Comparison of ENCODE assay signal across 9 cellular contexts in the genomic region with DNA sequence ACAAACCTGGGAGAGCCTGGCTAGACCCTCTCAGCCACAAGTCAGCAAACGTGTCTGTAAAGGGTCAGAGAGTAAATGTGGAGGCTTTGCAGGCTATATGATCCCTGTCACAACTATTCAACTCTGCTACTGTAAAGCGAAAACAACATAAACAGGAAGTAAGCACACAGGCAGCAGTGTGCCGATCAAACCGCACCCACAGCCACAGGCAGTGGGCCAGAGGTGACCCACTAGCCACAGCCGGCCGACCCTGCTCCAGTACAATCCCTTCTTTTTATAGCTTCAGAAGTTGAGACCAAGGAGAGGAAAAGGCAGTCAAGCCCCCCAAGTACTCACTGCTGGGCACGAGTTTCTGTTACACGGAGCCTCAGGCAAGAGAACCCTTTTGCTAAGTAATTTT.
DNase-seq lines count a peak whose midpoint lies in the region; ATAC-seq, FAIRE-seq and TF ChIP-seq lines count a peak whose summit lies in the region.
"Had no signal": no experiment of that assay in that cellular context is flagged by ENCODE, and none has a peak within 500 bp of the region (broad histone marks: within the 10 kb centered on the region; RNA-seq: fewer than 3 reads in every experiment).

No MANE protein-coding gene starts in this region.

- in situ Hi-C loops in G401 (cut with HindIII; ENCODE audit: low sequenced_read_pairs), result no loop called here

- no peak overlapping the region for H2AFZ ChIP-seq in trophoblast cell (ENCODE audit: insufficient read depth, low read length, poor library complexity)

- H3K4me1 ChIP-seq in breast epithelium (peaks cover 4 to 16% of the 10 kb centered on the region in 2 donors), trophoblast cell (ENCODE audit: control insufficient read depth in 1 of 2, insufficient read depth in 2 of 2, low read length in 2 of 2) (peaks cover 29 to 36% of the 10 kb centered on the region in 2 experiments)

- H2BK12ac ChIP-seq in trophoblast cell (ENCODE audit: low read length), result peak overlapping the region; percentile 3

- H3K14ac ChIP-seq in trophoblast cell (ENCODE audit: low read length), result peak overlapping the region; percentile 29

- no CpG with 5 or more reads among the region's 8 CpGs for WGBS in trophoblast cell (ENCODE audit: extremely low coverage, insufficient coverage, insufficient read length)

- FAIRE-seq in frontal cortex (lab: Jason Lieb, UNC), result no peak

- intact Hi-C loops in breast epithelium (cut with DNase I; ENCODE audit: low total_unique reads), result loop anchor here (2.0 kb wide), 1 partner anchor 59 kb away; no protein-coding TSS in a partner anchor

- peak overlapping the region; percentile 65 for H2BK120ac ChIP-seq in trophoblast cell (ENCODE audit: insufficient read depth, low read length, poor library complexity)

- H4K8ac ChIP-seq in trophoblast cell (ENCODE audit: low read depth, low read length), result peak overlapping the region; percentile 26

- H3K27me3 ChIP-seq in breast epithelium (no peaks in the 10 kb centered on the region), trophoblast cell (ENCODE audit: insufficient read depth, low read length) (no peaks in the 10 kb centered on the region)

- H3K4ac ChIP-seq in trophoblast cell (ENCODE audit: low read depth, low read length), result no peak overlapping the region

- peaks cover 26% of the 10 kb centered on the region for H3K79me1 ChIP-seq in trophoblast cell (ENCODE audit: low read length)

- peak overlapping the region; percentile 65 to 68 for H3K27ac ChIP-seq in breast epithelium
- H3K27ac ChIP-seq in trophoblast cell (ENCODE audit: low read depth, low read length), result peak overlapping the region; percentile 87

- no peak for TF ChIP-seq POLR2A in breast epithelium (IDR thresholded peaks at IDR 0.05)

- no peak overlapping the region for H3K18ac ChIP-seq in trophoblast cell (ENCODE audit: low read length)

- DNase-seq in breast epithelium (ENCODE audit: low spot score in 2 of 2) (no peak), trophoblast cell (peak; percentile 77 to 84), G401 (ENCODE audit: low spot score) (no peak), NCI-H187 (lab: John Stamatoyannopoulos, UW) (no peak), frontal cortex (ENCODE audit: low spot score in 2 of 2) (no peak), NCI-H146 treated with DMSO at 0.1 percent for 48 hours (lab: John Stamatoyannopoulos, UW; ENCODE audit: unreplicated experiment) (no peak)
- DNase-seq: naive B cell had no signal

- no peak for TF ChIP-seq CTCF in breast epithelium (IDR thresholded peaks at IDR 0.05)

- peak overlapping the region; percentile 73 for H2BK5ac ChIP-seq in trophoblast cell (ENCODE audit: low read depth, low read length, poor library complexity)

- H3K79me2 ChIP-seq in trophoblast cell (ENCODE audit: control insufficient read depth, insufficient read depth, low read length, poor library complexity), result peaks cover 5% of the 10 kb centered on the region

- no peak overlapping the region for H2AK5ac ChIP-seq in trophoblast cell (ENCODE audit: low read length)

- H3K4me2 ChIP-seq in trophoblast cell (ENCODE audit: low read length), result peak overlapping the region; percentile 54

- H3K9me3 ChIP-seq in breast epithelium (no peaks in the 10 kb centered on the region), trophoblast cell (ENCODE audit: insufficient read depth, low read depth, low read length) (peaks cover 2% of the 10 kb centered on the region)

- H4K12ac ChIP-seq in trophoblast cell (ENCODE audit: low read depth, low read length), result no peak overlapping the region

- H3K36me3 ChIP-seq in breast epithelium (no peaks in the 10 kb centered on the region), trophoblast cell (ENCODE audit: control insufficient read depth in 1 of 2, insufficient read depth in 2 of 2, low read length in 2 of 2) (no peaks in the 10 kb centered on the region)

- H3K4me3 ChIP-seq in breast epithelium, result peak overlapping the region in 2 of 3 donors; percentile 3 to 39
- H3K4me3 ChIP-seq in trophoblast cell (ENCODE audit: low read depth, low read length), result no peak overlapping the region

- H4K91ac ChIP-seq in trophoblast cell (ENCODE audit: low read depth, low read length), result peak overlapping the region; percentile 81

- H3K23ac ChIP-seq in trophoblast cell (ENCODE audit: low read length), result no peak overlapping the region

- peak; percentile 54 for ATAC-seq in GM19324 (IDR thresholded peaks at IDR 0.05; ENCODE audit: low FRiP score, unreplicated experiment)
- ATAC-seq in HG03342 (IDR thresholded peaks at IDR 0.05; ENCODE audit: unreplicated experiment), result peak; percentile 69

- no peak overlapping the region for H3K9ac ChIP-seq in trophoblast cell (ENCODE audit: low read length)

Comparison
In these comparisons a context has a peak if more than half of its experiments do, and no peak if none do; other contexts are left out.
1. DNase-seq: peak in trophoblast cell (2 of 2); none in breast epithelium (0 of 2), G401 (single experiment), NCI-H187 (0 of 2), frontal cortex (0 of 2) and NCI-H146 treated with DMSO at 0.1 percent for 48 hours (single experiment).